Comparison of ENCODE assay signal across 11 cellular contexts in the genomic region with DNA sequence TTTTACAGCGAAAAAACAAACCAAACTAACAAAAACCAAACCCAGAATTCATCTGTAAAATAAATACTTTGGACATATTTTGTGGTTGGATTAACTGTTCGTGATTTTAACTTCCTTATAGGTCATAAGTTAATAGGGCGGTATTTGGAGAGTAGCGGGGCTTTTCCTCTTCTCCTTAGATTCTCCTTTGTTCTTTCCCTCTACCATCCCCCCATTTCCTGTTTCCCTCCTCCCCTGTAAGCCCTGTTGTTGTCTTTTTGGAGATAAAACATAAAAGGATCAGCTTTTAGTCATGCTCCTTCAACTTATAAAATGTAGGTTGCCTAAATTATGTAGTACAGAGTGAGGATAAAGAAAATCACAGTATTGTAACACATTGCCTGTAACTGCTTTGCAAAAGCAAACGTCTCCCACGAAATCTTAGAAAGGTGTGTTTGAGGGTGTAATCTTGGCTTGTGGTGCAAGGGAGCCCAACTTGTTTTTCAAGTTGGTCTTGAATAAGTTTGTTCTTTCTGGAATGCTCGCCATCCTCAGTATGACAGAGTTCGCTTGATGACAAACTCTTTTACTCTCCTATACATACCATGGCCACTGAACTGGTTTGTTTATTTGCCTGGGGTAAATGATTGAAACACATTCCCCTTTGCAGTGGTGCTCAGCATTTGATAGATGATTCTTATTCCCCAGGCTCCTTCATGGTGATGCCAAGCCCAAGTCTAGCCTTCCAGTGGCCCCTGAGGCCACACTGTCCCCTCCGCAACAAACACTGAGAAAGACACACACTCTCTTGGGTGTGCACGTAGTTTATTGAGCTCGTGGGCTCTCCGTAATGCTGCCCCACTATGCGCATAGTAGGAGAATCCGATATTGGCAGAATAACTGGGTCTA. TPM values are rescaled to one million over a fixed set of nuclear protein-coding genes. Genes with fewer than 3 reads are reported as not detected.
DNase-seq lines count a peak whose midpoint lies in the region; ATAC-seq and TF ChIP-seq lines count a peak whose summit lies in the region.
"Had no signal": no experiment of that assay in that cellular context is flagged by ENCODE, and none has a peak within 500 bp of the region (broad histone marks: within the 10 kb centered on the region; RNA-seq: fewer than 3 reads in every experiment).

No MANE protein-coding gene starts in this region.

- no peak for TF ChIP-seq POLR2A in gastroesophageal sphincter (IDR thresholded peaks at IDR 0.05)

- H3K27me3 Mint-ChIP-seq in chondrocyte (ENCODE audit: low read depth) (no peaks in the 10 kb centered on the region), mesothelial cell of epicardium (ENCODE audit: low read depth) (no peaks in the 10 kb centered on the region), CD14-positive monocyte (ENCODE audit: low read depth in 3 of 3) (peaks cover 7 to 25% (median 10%) of the 10 kb centered on the region in 3 donors)

- TF ChIP-seq CTCF in C4-2B (conservative IDR thresholded peaks at IDR 0.05): no peak
- TF ChIP-seq CTCF in chondrocyte (IDR thresholded peaks at IDR 0.05): no peak
- TF ChIP-seq CTCF in mesothelial cell of epicardium (IDR thresholded peaks at IDR 0.05; ENCODE audit: unreplicated experiment): no peak
- no peak for TF ChIP-seq CTCF in gastroesophageal sphincter (IDR thresholded peaks at IDR 0.05)
- no peak for TF ChIP-seq CTCF in CD14-positive monocyte (IDR thresholded peaks at IDR 0.05)

- H3K4me1 Mint-ChIP-seq in chondrocyte (ENCODE audit: low read depth): peaks cover 85% of the 10 kb centered on the region
- peaks cover 93% of the 10 kb centered on the region for H3K4me1 Mint-ChIP-seq in mesothelial cell of epicardium
- H3K4me1 Mint-ChIP-seq in CD14-positive monocyte: no peaks in the 10 kb centered on the region
- H3K4me1 Mint-ChIP-seq: memory B cell had no signal

- peak overlapping the region; percentile 86 for H3K27ac Mint-ChIP-seq in chondrocyte (ENCODE audit: unreplicated experiment)
- H3K27ac Mint-ChIP-seq in mesothelial cell of epicardium: peak overlapping the region; percentile 96
- no peak overlapping the region for H3K27ac Mint-ChIP-seq in CD14-positive monocyte
- H3K27ac Mint-ChIP-seq: activated naive CD8-positive, alpha-beta T cell treated with anti-CD3 and anti-CD28 coated beads, Interleukin-2, amount 10 ng/mL, durations not matched to agents 7 days and 5 days; CD4-positive, CD25-positive, alpha-beta regulatory T cell; memory B cell had no signal

- no peak for TF ChIP-seq EP300 in gastroesophageal sphincter (IDR thresholded peaks at IDR 0.05)

- H3K36me3 Mint-ChIP-seq in chondrocyte (ENCODE audit: low read depth) (no peaks in the 10 kb centered on the region), mesothelial cell of epicardium (no peaks in the 10 kb centered on the region), CD14-positive monocyte (no peaks in the 10 kb centered on the region)
- H3K36me3 Mint-ChIP-seq: activated naive CD8-positive, alpha-beta T cell treated with anti-CD3 and anti-CD28 coated beads, Interleukin-2, amount 10 ng/mL, durations not matched to agents 7 days and 5 days; CD4-positive, CD25-positive, alpha-beta regulatory T cell; memory B cell had no signal

- intact Hi-C loops in CD14-positive monocyte (cut with micrococcal nuclease): no loop called here

- H3K4me3 Mint-ChIP-seq in chondrocyte (ENCODE audit: unreplicated experiment) (no peak overlapping the region), mesothelial cell of epicardium (peak overlapping the region; percentile 52), CD14-positive monocyte (no peak overlapping the region)
- H3K4me3 Mint-ChIP-seq: activated naive CD8-positive, alpha-beta T cell treated with anti-CD3 and anti-CD28 coated beads, Interleukin-2, amount 10 ng/mL, durations not matched to agents 7 days and 5 days; CD4-positive, CD25-positive, alpha-beta regulatory T cell; memory B cell had no signal

- H3K9me3 ChIP-seq in gastroesophageal sphincter: no peaks in the 10 kb centered on the region

- H3K27me3 ChIP-seq in gastroesophageal sphincter: no peaks in the 10 kb centered on the region

- H3K9me3 Mint-ChIP-seq in chondrocyte (ENCODE audit: low read depth) (no peaks in the 10 kb centered on the region), mesothelial cell of epicardium (no peaks in the 10 kb centered on the region), CD14-positive monocyte (peaks cover 0 to 1% (median 0%) of the 10 kb centered on the region in 7 donors)
- H3K9me3 Mint-ChIP-seq: activated naive CD8-positive, alpha-beta T cell treated with anti-CD3 and anti-CD28 coated beads, Interleukin-2, amount 10 ng/mL, durations not matched to agents 7 days and 5 days; memory B cell had no signal

- no peaks in the 10 kb centered on the region for H3K36me3 ChIP-seq in gastroesophageal sphincter

- H3K4me3 ChIP-seq in gastroesophageal sphincter: no peak overlapping the region

- no peak for ATAC-seq in HG02981 (IDR thresholded peaks at IDR 0.05; ENCODE audit: unreplicated experiment)
- ATAC-seq in gastroesophageal sphincter: no peak

- H3K27ac ChIP-seq in C4-2B: peak overlapping the region; percentile 76
- peak overlapping the region in 1 of 4 donors; percentile 61 for H3K27ac ChIP-seq in gastroesophageal sphincter

- WGBS in gastroesophageal sphincter (ENCODE audit: low coverage in 1 of 2), 2 donors: 70 to 80% methylated on average over 13 to 14 of the region's 14 CpGs

- peak; percentile 43 for DNase-seq in M059J (ENCODE audit: low read depth)
- no peak for DNase-seq in chondrocyte (ENCODE audit: low spot score)
- DNase-seq in mesothelial cell of epicardium (ENCODE audit: low spot score in 2 of 2, unreplicated experiment in 2 of 2): no peak
- no peak for DNase-seq in CD14-positive monocyte (ENCODE audit: low spot score)
- DNase-seq in activated CD8-positive, alpha-beta memory T cell treated with anti-CD3 and anti-CD28 coated beads, Interleukin-2, amount 50 U/mL, for 4 hours: no peak
- DNase-seq: activated naive CD8-positive, alpha-beta T cell treated with anti-CD3 and anti-CD28 coated beads, Interleukin-2, amount 10 ng/mL, durations not matched to agents 7 days and 5 days; CD4-positive, CD25-positive, alpha-beta regulatory T cell had no signal

- H3K4me1 ChIP-seq in gastroesophageal sphincter: peaks cover 0 to 70% (median 15%) of the 10 kb centered on the region in 3 donors

RNA-seq across cellular contexts. Expression of a gene that starts 49.4 kb away (rescaled TPM):
- 53.6 and 83.2 TPM in 2 replicates for total RNA-seq in M059J (2014; rRNA removed; shearing (Covaris generic))
- total RNA-seq in chondrocyte (128 to 137 TPM (median 135 TPM) in 3 replicates), mesothelial cell of epicardium (156 to 163 TPM (median 161 TPM) in 3 replicates), gastroesophageal sphincter (100 to 1,000 TPM; 184 to 272 (median 208) TPM)
- polyA plus RNA-seq in CD14-positive monocyte: not detected
- total RNA-seq: activated naive CD8-positive, alpha-beta T cell treated with anti-CD3 and anti-CD28 coated beads, Interleukin-2, amount 10 ng/mL, durations not matched to agents 7 days and 5 days had no signal
- polyA plus RNA-seq: CD4-positive, CD25-positive, alpha-beta regulatory T cell had no signal

Comparison
In these comparisons a context has a peak if more than half of its experiments do, and no peak if none do; other contexts are left out.
1. H3K27ac Mint-ChIP-seq: peak in chondrocyte (single experiment) and mesothelial cell of epicardium (single experiment); none in CD14-positive monocyte (0 of 7).